Comparison of ENCODE assay signal across 8 cellular contexts in the genomic region with DNA sequence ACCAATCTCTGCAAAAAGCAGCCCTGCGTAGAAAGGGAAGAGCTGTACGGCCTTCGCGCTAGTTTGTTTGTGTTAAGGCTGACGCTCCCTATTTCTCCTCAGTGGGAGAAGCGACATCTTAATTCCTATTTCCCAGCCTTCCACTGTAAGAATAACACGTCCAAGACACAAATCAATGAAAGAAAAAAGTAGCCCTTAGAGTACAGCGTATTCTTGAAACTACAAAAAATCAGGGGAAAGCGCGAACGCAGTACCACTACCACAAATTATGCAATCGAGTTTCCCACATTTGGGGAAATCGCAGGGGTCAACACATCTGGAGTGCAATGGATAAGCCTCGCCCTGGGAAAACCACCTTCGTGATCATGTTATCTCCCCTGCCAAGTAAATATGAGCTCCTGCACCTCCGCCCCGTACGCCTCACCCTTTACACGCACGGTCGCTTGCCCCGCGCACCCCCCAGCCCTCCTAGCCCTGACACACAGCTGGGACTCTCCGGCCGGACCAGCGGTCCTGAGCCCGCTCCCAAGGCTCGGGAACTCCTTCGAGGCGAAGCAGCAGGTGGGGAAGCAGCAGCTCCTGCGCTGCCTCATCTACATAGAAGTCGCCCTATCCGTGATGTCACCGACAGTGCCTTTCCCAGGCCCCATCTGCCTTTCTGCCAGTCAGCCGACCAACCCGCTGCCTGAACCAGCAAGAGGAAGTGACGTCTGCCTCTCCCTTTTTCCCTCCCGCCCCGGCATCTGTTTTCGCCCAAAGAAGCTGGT.
A peak's percentile ranks its signal among the peaks of the same experiment; 100 is the strongest.
DNase-seq lines count a peak whose midpoint lies in the region; ATAC-seq, FAIRE-seq and TF ChIP-seq lines count a peak whose summit lies in the region.

No MANE protein-coding gene starts in this region.

- no peak for TF ChIP-seq CTCF in CD8-positive, alpha-beta T cell (IDR thresholded peaks at IDR 0.05)
- no peak for TF ChIP-seq CTCF in keratinocyte (optimal IDR thresholded peaks at IDR 0.05 in 1 of 3, IDR thresholded peaks at IDR 0.05 in 1 of 3, conservative IDR thresholded peaks at IDR 0.05 in 1 of 3; ENCODE audit: extremely low read depth in 1 of 3, insufficient read depth in 2 of 3, low read length in 3 of 3)

- dilution Hi-C loops in keratinocyte (cut with MboI; ENCODE audit: extremely low pct_ligation_motif_present, low sequenced_read_pairs), result no loop called here

- H3K79me2 ChIP-seq in keratinocyte (ENCODE audit: control insufficient read depth, insufficient read depth, low read length), result no peaks in the 10 kb centered on the region

- no peaks in the 10 kb centered on the region for H3K27me3 Mint-ChIP-seq in CD8-positive, alpha-beta T cell (ENCODE audit: low read depth)

- H3K4me1 ChIP-seq in CD8-positive, alpha-beta T cell (ENCODE audit: insufficient read depth, low read length), result peaks cover 8% of the 10 kb centered on the region
- H3K4me1 ChIP-seq in keratinocyte (ENCODE audit: control insufficient read depth, extremely low read depth, insufficient read depth, low read length), result peaks cover 7% of the 10 kb centered on the region

- ATAC-seq in CD8-positive, alpha-beta T cell, result peak; percentile 90
- ATAC-seq in GM21576 (IDR thresholded peaks at IDR 0.05; ENCODE audit: unreplicated experiment) (peak; percentile 68), GM18520 (IDR thresholded peaks at IDR 0.05; ENCODE audit: unreplicated experiment) (no peak)

- H3K4me1 Mint-ChIP-seq in CD8-positive, alpha-beta T cell (ENCODE audit: low read depth), result peaks cover 46% of the 10 kb centered on the region

- no peaks in the 10 kb centered on the region for H3K27me3 ChIP-seq in CD8-positive, alpha-beta T cell (ENCODE audit: insufficient read depth, low read length)
- H3K27me3 ChIP-seq in keratinocyte (ENCODE audit: control insufficient read depth, extremely low read depth, insufficient read depth, low read length), result no peaks in the 10 kb centered on the region

- no peaks in the 10 kb centered on the region for H4K20me1 ChIP-seq in keratinocyte (ENCODE audit: control insufficient read depth, extremely low read depth, insufficient read depth, low read length)

- H3K4me3 ChIP-seq in CD8-positive, alpha-beta T cell (ENCODE audit: low read depth, low read length), result peak overlapping the region; percentile 48
- H3K4me3 ChIP-seq in keratinocyte (ENCODE audit: control insufficient read depth in 2 of 3, extremely low read depth in 1 of 3, insufficient read depth in 2 of 3, low read depth in 1 of 3, low read length in 3 of 3), result peak overlapping the region; percentile 39 to 69 (median 65)

- POLR2A ChIA-PET in CD8-positive, alpha-beta T cell (lab: Charles Lee), result interaction anchor here (1.0 to 1.7 kb wide), 6 partner anchors 9 to 134 kb away, joined by 4 to 15 read pairs (median 7); no protein-coding TSS in a partner anchor

- H3K9me3 ChIP-seq in CD8-positive, alpha-beta T cell (ENCODE audit: low read length), result no peaks in the 10 kb centered on the region
- H3K9me3 ChIP-seq in keratinocyte (ENCODE audit: control insufficient read depth, low read depth, low read length), result no peaks in the 10 kb centered on the region

- DNase-seq in CD8-positive, alpha-beta T cell, result peak; percentile 76 to 91 (median 86)
- DNase-seq in NCI-H2081 treated with DMSO at 0.1 percent for 48 hours (lab: John Stamatoyannopoulos, UW) (peak; percentile 81), cerebellar nuclear complex (lab: John Stamatoyannopoulos, UW) (peak; percentile 8 to 76), keratinocyte (ENCODE audit: low read depth, low spot score) (no peak)
- peak; percentile 78 to 79 for DNase-seq in activated CD4-positive, alpha-beta T cell treated with anti-CD3 and anti-CD28 coated beads for 24 hours (ENCODE audit: low read depth in 2 of 2)
- peak; percentile 79 to 84 for DNase-seq in stimulated activated CD4-positive, alpha-beta T cell treated with anti-CD3 and anti-CD28 coated beads, Interleukin-12 subunit alpha, Interleukin-12 subunit beta, amount 100 ng/mL, for 24 hours (ENCODE audit: low read depth in 2 of 2)

- CTCF ChIA-PET in CD8-positive, alpha-beta T cell (lab: Charles Lee), result interaction anchor here (1.4 kb wide), 1 partner anchor 16 kb away, joined by 3 read pairs; no protein-coding TSS in a partner anchor

- peak overlapping the region; percentile 71 for H3K4me2 ChIP-seq in keratinocyte (ENCODE audit: control insufficient read depth, extremely low read depth, insufficient read depth, low read depth, low read length)

- FAIRE-seq in keratinocyte (lab: Jason Lieb, UNC), result no peak

- peak overlapping the region; percentile 100 for H3K27ac Mint-ChIP-seq in CD8-positive, alpha-beta T cell

- no peaks in the 10 kb centered on the region for H3K36me3 ChIP-seq in CD8-positive, alpha-beta T cell (ENCODE audit: insufficient read depth, low read length)
- H3K36me3 ChIP-seq in keratinocyte (ENCODE audit: control insufficient read depth in 2 of 2, extremely low read depth in 1 of 2, insufficient read depth in 2 of 2, low read length in 2 of 2), result no peaks in the 10 kb centered on the region

- peak overlapping the region; percentile 96 for H3K4me3 Mint-ChIP-seq in CD8-positive, alpha-beta T cell

- intact Hi-C loops in CD8-positive, alpha-beta T cell (cut with DNase I, micrococcal nuclease), result loop anchor here (1.0 to 2.0 kb wide), 2 partner anchors 12 to 14 kb away; no protein-coding TSS in a partner anchor

- H3K9me3 Mint-ChIP-seq in CD8-positive, alpha-beta T cell, result no peaks in the 10 kb centered on the region

- H3K27ac ChIP-seq in CD8-positive, alpha-beta T cell (ENCODE audit: low read depth, low read length), result peak overlapping the region; percentile 91
- peak overlapping the region; percentile 86 for H3K27ac ChIP-seq in keratinocyte (ENCODE audit: control insufficient read depth, insufficient read depth, low read length)

- H3K9me1 ChIP-seq in keratinocyte (ENCODE audit: control insufficient read depth, extremely low read depth, insufficient read depth, low read length), result no peaks in the 10 kb centered on the region

- no peaks in the 10 kb centered on the region for H3K36me3 Mint-ChIP-seq in CD8-positive, alpha-beta T cell

- H3K9ac ChIP-seq in keratinocyte (ENCODE audit: control insufficient read depth, extremely low read depth, insufficient read depth, low read length), result peak overlapping the region; percentile 83

- H2AFZ ChIP-seq in keratinocyte (ENCODE audit: control insufficient read depth, low read length), result peak overlapping the region; percentile 81
